9 cellular contexts compared by ENCODE assay signal in the genomic region with DNA sequence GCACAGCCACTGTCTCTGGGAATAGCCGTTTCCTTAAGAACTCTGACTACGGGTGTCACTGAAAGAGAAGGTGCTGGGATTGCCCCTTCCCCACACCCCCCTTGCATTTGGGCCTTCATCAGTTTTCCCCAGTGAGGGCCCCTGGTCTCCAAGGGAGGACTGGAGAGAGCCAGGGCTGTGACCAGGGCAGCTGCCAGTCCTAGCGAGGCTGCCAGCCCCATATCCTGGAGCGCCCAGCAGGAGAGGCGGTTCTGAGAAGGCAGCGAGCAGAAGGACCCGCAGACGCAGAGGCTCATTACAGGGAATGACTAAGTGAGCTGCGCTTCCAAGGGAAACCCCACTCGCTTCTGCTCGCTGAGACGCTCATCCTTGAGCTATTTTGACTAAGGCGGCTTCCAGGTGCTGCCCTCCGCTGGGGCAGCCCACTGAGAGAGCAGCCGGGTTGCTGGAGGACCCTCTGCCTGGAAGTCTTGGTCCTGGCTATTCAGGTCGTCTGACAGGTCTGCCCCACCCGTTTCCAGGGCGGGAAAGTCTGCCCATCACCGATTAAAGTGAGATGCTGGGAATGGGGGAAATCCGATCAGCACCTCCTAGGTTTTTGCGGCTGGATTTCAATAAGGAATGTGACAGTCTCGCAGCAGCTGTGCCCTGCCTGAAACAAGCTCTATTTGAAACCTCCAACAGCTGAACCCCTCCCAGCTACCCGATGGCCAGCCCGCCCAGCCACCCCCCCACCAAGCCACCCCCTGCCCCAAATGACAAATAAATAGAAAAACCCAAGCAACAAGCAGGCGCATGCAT. TPM values are rescaled to one million over a fixed set of nuclear protein-coding genes. Genes with fewer than 3 reads are reported as not detected.
A peak's percentile ranks its signal among the peaks of the same experiment; 100 is the strongest.
DNase-seq lines count a peak whose midpoint lies in the region; ATAC-seq and TF ChIP-seq lines count a peak whose summit lies in the region.
"Had no signal": no experiment of that assay in that cellular context is flagged by ENCODE, and none has a peak within 500 bp of the region (broad histone marks: within the 10 kb centered on the region; RNA-seq: fewer than 3 reads in every experiment).

No MANE protein-coding gene starts in this region.

- no peaks in the 10 kb centered on the region for H3K9me3 Mint-ChIP-seq in Caco-2 (ENCODE audit: unreplicated experiment)
- H3K9me3 Mint-ChIP-seq: activated naive CD8-positive, alpha-beta T cell treated with anti-CD3 and anti-CD28 coated beads, Interleukin-2, amount 10 ng/mL, durations not matched to agents 7 days and 5 days had no signal

- TF ChIP-seq CTCF in AG04450 (IDR thresholded peaks at IDR 0.05; ENCODE audit: low read depth, low read length) (peak; percentile 21), vagina (IDR thresholded peaks at IDR 0.05) (no peak), Caco-2 (IDR thresholded peaks at IDR 0.05; ENCODE audit: insufficient read depth in 1 of 2, low read depth in 1 of 2, low read length in 1 of 2, severe bottlenecking in 1 of 2, unreplicated experiment in 1 of 2) (no peak)

- H3K4me1 ChIP-seq in vagina = peaks cover 34% of the 10 kb centered on the region
- no peaks in the 10 kb centered on the region for H3K4me1 ChIP-seq in Caco-2

- H3K27ac Mint-ChIP-seq in Caco-2 (ENCODE audit: unreplicated experiment) = no peak overlapping the region
- H3K27ac Mint-ChIP-seq: activated naive CD8-positive, alpha-beta T cell treated with anti-CD3 and anti-CD28 coated beads, Interleukin-2, amount 10 ng/mL, durations not matched to agents 7 days and 5 days had no signal

- H3K4me1 Mint-ChIP-seq in Caco-2 (ENCODE audit: low read depth, unreplicated experiment) = peaks cover 7% of the 10 kb centered on the region

- TF ChIP-seq POLR2A in vagina (IDR thresholded peaks at IDR 0.05) = no peak

- H3K27me3 Mint-ChIP-seq in Caco-2 (ENCODE audit: insufficient read depth, unreplicated experiment) = peaks cover 22% of the 10 kb centered on the region

- H3K36me3 ChIP-seq in vagina = no peaks in the 10 kb centered on the region
- H3K36me3 ChIP-seq in Caco-2 (ENCODE audit: control insufficient read depth, insufficient read depth, low read length) = no peaks in the 10 kb centered on the region

- H3K9me3 ChIP-seq in AG04450 (ENCODE audit: control insufficient read depth, insufficient read depth, low read length) = peaks cover 4% of the 10 kb centered on the region; the same call in 1 of the 2 replicates
- H3K9me3 ChIP-seq in vagina = no peaks in the 10 kb centered on the region
- no peaks in the 10 kb centered on the region for H3K9me3 ChIP-seq in Caco-2

- H3K27ac ChIP-seq in AG04450 (ENCODE audit: low read depth, low read length) (peak overlapping the region; percentile 31), angular gyrus (ENCODE audit: low read depth, low read length) (peak overlapping the region; percentile 31), vagina (no peak overlapping the region)

- DNase-seq in AG04450 (ENCODE audit: low read depth, low spot score) (peak; percentile 42), HK-2 (ENCODE audit: unreplicated experiment) (peak; percentile 54), kidney tubule cell (ENCODE audit: low spot score) (peak; percentile 87), vagina (ENCODE audit: extremely low spot score in 2 of 2) (no peak), Caco-2 (no peak)
- no peak for DNase-seq in NK-92 treated with Interleukin-12 subunit alpha and Interleukin-12 subunit beta, amount 100 ng/mL, for 24 hours (lab: John Stamatoyannopoulos, UW)
- DNase-seq: activated naive CD8-positive, alpha-beta T cell treated with anti-CD3 and anti-CD28 coated beads, Interleukin-2, amount 10 ng/mL, durations not matched to agents 7 days and 5 days had no signal

- intact Hi-C loops in vagina (cut with DNase I) (loop anchor here (5.0 kb wide), 1 partner anchor 310 kb away; the partner anchor contains the start of gene UBE2Q1), Caco-2 (cut with micrococcal nuclease; ENCODE audit: unreplicated experiment) (no loop called here)

- POLR2A ChIA-PET in AG04450 (lab: Yijun Ruan, JAX) (interaction anchor here (0.7 kb wide), 1 partner anchor 30 kb away, joined by 3 read pairs; no protein-coding TSS in a partner anchor), Caco-2 (lab: Charles Lee) (no interaction called here)

- peaks cover 31% of the 10 kb centered on the region for H3K27me3 ChIP-seq in AG04450 (ENCODE audit: control insufficient read depth, insufficient read depth, low read length)
- H3K27me3 ChIP-seq in vagina = no peaks in the 10 kb centered on the region
- peaks cover 2% of the 10 kb centered on the region; the same call in 1 of the 2 replicates for H3K27me3 ChIP-seq in Caco-2 (replicated peaks; ENCODE audit: control insufficient read depth, insufficient read depth, low read length)

- peak overlapping the region; percentile 25; the same call in 1 of the 2 replicates for H3K4me3 ChIP-seq in AG04450 (ENCODE audit: low read depth, low read length)
- H3K4me3 ChIP-seq in vagina = peak overlapping the region; percentile 41
- no peak overlapping the region for H3K4me3 ChIP-seq in Caco-2 (ENCODE audit: low read depth, low read length)

- no peak overlapping the region for H3K4me3 Mint-ChIP-seq in Caco-2 (ENCODE audit: unreplicated experiment)
- H3K4me3 Mint-ChIP-seq: activated naive CD8-positive, alpha-beta T cell treated with anti-CD3 and anti-CD28 coated beads, Interleukin-2, amount 10 ng/mL, durations not matched to agents 7 days and 5 days had no signal

- CTCF ChIA-PET in AG04450 (lab: Charles Lee) (interaction anchor here (0.6 to 1.6 kb wide), 5 partner anchors 12 to 308 kb away, joined by 3 to 5 read pairs (median 3); no protein-coding TSS in a partner anchor), Caco-2 (lab: Charles Lee) (interaction anchor here (0.8 to 1.6 kb wide), 2 partner anchors 11 kb away, joined by 3 to 4 read pairs; no protein-coding TSS in a partner anchor)

- H3K36me3 Mint-ChIP-seq in Caco-2 (ENCODE audit: insufficient read depth, unreplicated experiment) = peaks cover 6% of the 10 kb centered on the region
- H3K36me3 Mint-ChIP-seq: activated naive CD8-positive, alpha-beta T cell treated with anti-CD3 and anti-CD28 coated beads, Interleukin-2, amount 10 ng/mL, durations not matched to agents 7 days and 5 days had no signal

- BruUV-seq in Caco-2 (replicated peaks; lab: Mats Ljungman, UMichigan) = no TSS peak

- no peak for ATAC-seq in HG02973 (IDR thresholded peaks at IDR 0.05; ENCODE audit: unreplicated experiment)

RNA-seq across cellular contexts. Expression of gene KCNN3, which starts 2.9 kb away (rescaled TPM):
- 0.02 and 0.09 TPM in 2 replicates for polyA plus RNA-seq in AG04450 (2011; rRNA removed)
- 0.04 and 0.37 TPM in 2 replicates for polyA minus RNA-seq in AG04450 (2011; rRNA and poly(A)+ RNA removed)
- 7.4 TPM for total RNA-seq in vagina
- total RNA-seq in Caco-2 (2022) = 0.05 TPM in 1 of 2 replicates, not detected in the other

Comparison
In these comparisons a context has a peak if more than half of its experiments do, and no peak if none do; other contexts are left out.
1. DNase-seq: peak in AG04450 (single experiment), HK-2 (single experiment) and kidney tubule cell (single experiment); none in vagina (0 of 2), Caco-2 (0 of 2) and NK-92 treated with Interleukin-12 subunit alpha and Interleukin-12 subunit beta, amount 100 ng/mL, for 24 hours (single experiment).